Comparison of ENCODE assay signal across 1 cellular context in the genomic region with DNA sequence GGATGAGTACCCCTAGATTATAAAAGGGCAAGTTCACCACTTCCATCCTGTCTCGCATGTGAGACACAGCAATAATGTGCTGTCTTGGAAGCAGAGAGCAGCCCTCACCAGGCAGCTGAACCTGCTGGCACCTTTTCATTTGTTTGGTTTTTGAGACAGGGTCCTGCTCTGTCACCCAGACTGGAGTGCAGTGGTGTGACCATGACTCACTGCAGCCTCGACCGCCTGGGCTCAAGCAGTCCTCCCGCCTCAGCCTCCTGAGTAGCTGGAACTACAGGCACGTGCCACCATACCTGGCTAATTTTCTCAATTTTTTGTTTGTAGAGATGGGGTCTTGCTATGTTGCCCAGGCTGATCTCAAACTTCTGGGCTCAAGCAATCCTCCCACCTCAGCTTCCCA.
A peak's percentile ranks its signal among the peaks of the same experiment; 100 is the strongest.
TF ChIP-seq lines count a peak whose summit lies in the region.

No MANE protein-coding gene starts in this region.

TF ChIP-seq in K562, 482 proteins besides CTCF, POLR2A, EP300 and RAD21:
- peak; percentile 47 for TF ChIP-seq ZNF121 (CRISPR knock-in tag; conservative IDR thresholded peaks at IDR 0.05)
